15 cellular contexts compared by ENCODE assay signal in the genomic region with DNA sequence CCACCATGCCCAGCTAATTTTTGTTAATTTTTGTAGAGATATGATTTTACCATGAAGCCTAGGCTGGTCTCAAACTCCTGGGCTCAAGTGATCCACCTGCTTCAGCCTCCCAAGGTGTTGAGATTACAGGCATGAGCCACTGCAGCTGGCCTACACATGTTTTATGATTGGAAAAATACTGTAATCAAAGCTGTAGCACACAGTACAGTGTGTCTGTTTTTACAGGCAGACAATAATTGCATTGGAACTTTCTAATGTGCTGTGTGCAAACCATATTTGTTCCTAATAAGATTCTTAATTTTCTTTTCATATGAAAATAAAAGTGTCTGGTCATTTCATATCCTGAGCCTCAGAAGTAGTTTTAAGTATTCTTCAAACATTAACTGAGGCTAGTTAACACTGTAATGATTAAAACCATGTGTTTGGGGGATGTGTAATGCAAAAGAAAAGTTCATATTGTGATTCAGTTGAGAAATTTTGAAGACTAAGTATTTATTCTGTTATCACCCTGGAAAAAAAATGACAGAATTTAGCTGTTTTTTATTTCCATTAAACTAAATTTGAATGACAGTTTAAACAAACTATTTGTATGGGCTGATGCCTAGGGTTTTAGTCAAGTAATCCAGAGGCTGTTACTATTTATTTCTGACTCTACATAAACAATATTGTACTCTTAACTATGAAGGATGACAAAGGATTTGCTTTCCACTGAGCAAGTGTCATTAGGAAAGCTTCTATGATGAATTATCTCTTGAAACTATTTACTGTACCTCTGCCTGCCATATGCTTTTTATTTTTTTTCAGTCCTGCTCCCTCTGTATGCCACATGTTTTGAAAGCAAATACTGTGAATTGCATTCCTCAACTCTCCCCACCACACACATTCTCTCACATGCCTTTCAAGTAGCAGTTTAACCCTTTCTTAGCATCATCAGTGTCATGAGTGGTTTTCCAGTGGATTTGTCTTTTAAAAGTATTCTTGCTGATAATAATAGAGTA.
DNase-seq lines count a peak whose midpoint lies in the region; ATAC-seq, FAIRE-seq and TF ChIP-seq lines count a peak whose summit lies in the region.
"Had no signal": no experiment of that assay in that cellular context is flagged by ENCODE, and none has a peak within 500 bp of the region (broad histone marks: within the 10 kb centered on the region; RNA-seq: fewer than 3 reads in every experiment).

No MANE protein-coding gene starts in this region.

- H3K27ac Mint-ChIP-seq in brain, result peak overlapping the region in 4 of 5 experiments; percentile 8 to 56 (median 29)
- H3K27ac Mint-ChIP-seq in natural killer cell treated with Interleukin-12 subunit alpha and Interleukin-12 subunit beta and Interleukin-15 and Interleukin-18, amount 100 ng/mL, for 72 hours, result peak overlapping the region in 1 of 2 donors; percentile 31

- peaks cover 68% of the 10 kb centered on the region for H3K36me3 Mint-ChIP-seq in brain
- peaks cover 20% of the 10 kb centered on the region for H3K36me3 Mint-ChIP-seq in natural killer cell treated with Interleukin-12 subunit alpha and Interleukin-12 subunit beta and Interleukin-15 and Interleukin-18, amount 100 ng/mL, for 72 hours

- H2AK5ac ChIP-seq in mesendoderm (ENCODE audit: low read length), result no peak overlapping the region

- no peaks in the 10 kb centered on the region for H3K27me3 Mint-ChIP-seq in brain
- no peaks in the 10 kb centered on the region for H3K27me3 Mint-ChIP-seq in natural killer cell treated with Interleukin-12 subunit alpha and Interleukin-12 subunit beta and Interleukin-15 and Interleukin-18, amount 100 ng/mL, for 72 hours
- H3K27me3 Mint-ChIP-seq: activated T-cell treated with anti-CD3 and anti-CD28 coated beads, Interleukin-2, amount 50 U/mL, for 24 hours; central memory CD8-positive, alpha-beta T cell had no signal

- no peaks in the 10 kb centered on the region for H3K79me2 ChIP-seq in mesendoderm (ENCODE audit: control insufficient read depth, insufficient read depth, low read length)

- H3K4ac ChIP-seq in mesendoderm (ENCODE audit: low read depth, low read length), result no peak overlapping the region

- no peak overlapping the region for H3K9ac ChIP-seq in mesendoderm (ENCODE audit: low read length)

- H2BK120ac ChIP-seq in mesendoderm (ENCODE audit: low read depth, low read length), result no peak overlapping the region

- peaks cover 37% of the 10 kb centered on the region for H3K4me1 Mint-ChIP-seq in brain
- peaks cover 9 to 38% of the 10 kb centered on the region in 2 donors for H3K4me1 Mint-ChIP-seq in natural killer cell treated with Interleukin-12 subunit alpha and Interleukin-12 subunit beta and Interleukin-15 and Interleukin-18, amount 100 ng/mL, for 72 hours (ENCODE audit: low read depth in 2 of 2)
- H3K4me1 Mint-ChIP-seq: CD14-positive monocyte had no signal

- H3K36me3 ChIP-seq in mesendoderm (ENCODE audit: control insufficient read depth, insufficient read depth, low read length), result peaks cover 7% of the 10 kb centered on the region

- no peak overlapping the region for H2BK5ac ChIP-seq in mesendoderm (ENCODE audit: low read length)

- no peaks in the 10 kb centered on the region for H3K9me3 Mint-ChIP-seq in brain
- H3K9me3 Mint-ChIP-seq in natural killer cell treated with Interleukin-12 subunit alpha and Interleukin-12 subunit beta and Interleukin-15 and Interleukin-18, amount 100 ng/mL, for 72 hours, result no peaks in the 10 kb centered on the region
- H3K9me3 Mint-ChIP-seq: activated T-cell treated with anti-CD3 and anti-CD28 coated beads, Interleukin-2, amount 50 U/mL, for 24 hours; central memory CD8-positive, alpha-beta T cell had no signal

- H3K18ac ChIP-seq in mesendoderm (ENCODE audit: low read length), result no peak overlapping the region

- H3K79me1 ChIP-seq in mesendoderm (ENCODE audit: low read length), result peaks cover 2% of the 10 kb centered on the region

- peak; percentile 68 for FAIRE-seq in H54 (lab: Jason Lieb, UNC)
- FAIRE-seq: GM12878, small intestine had no signal

- TF ChIP-seq CTCF in brain (conservative IDR thresholded peaks at IDR 0.05), result no peak

- no peaks in the 10 kb centered on the region for H3K4me1 ChIP-seq in mesendoderm (ENCODE audit: control insufficient read depth, low read depth, low read length)

- TF ChIP-seq POLR2A in H54 (IDR thresholded peaks at IDR 0.05; ENCODE audit: low read depth, low read length), result no peak

- ATAC-seq in HG02938 (IDR thresholded peaks at IDR 0.05; ENCODE audit: unreplicated experiment), result no peak
- no peak for ATAC-seq in natural killer cell treated with Interleukin-12 subunit alpha and Interleukin-12 subunit beta and Interleukin-15 and Interleukin-18, amount 100 ng/mL, for 72 hours
- ATAC-seq: GM12878 had no signal

- no peaks in the 10 kb centered on the region for H3K27me3 ChIP-seq in mesendoderm (ENCODE audit: insufficient read depth, low read length, poor library complexity)

- no peak overlapping the region for H3K4me3 Mint-ChIP-seq in brain
- H3K4me3 Mint-ChIP-seq in natural killer cell treated with Interleukin-12 subunit alpha and Interleukin-12 subunit beta and Interleukin-15 and Interleukin-18, amount 100 ng/mL, for 72 hours, result no peak overlapping the region
- H3K4me3 Mint-ChIP-seq: activated T-cell treated with anti-CD3 and anti-CD28 coated beads, Interleukin-2, amount 50 U/mL, for 24 hours; CD14-positive monocyte; central memory CD8-positive, alpha-beta T cell had no signal

- H3K23ac ChIP-seq in mesendoderm (ENCODE audit: low read length), result no peak overlapping the region

- no peak overlapping the region for H3K27ac ChIP-seq in mesendoderm (ENCODE audit: low read depth, low read length)
- H3K27ac ChIP-seq in substantia nigra (ENCODE audit: low read depth, low read length, poor library complexity, severe bottlenecking), result no peak overlapping the region

- DNase-seq in AG08395 (ENCODE audit: low spot score) (peak; percentile 51), H54 (ENCODE audit: insufficient read length, low spot score) (no peak), mesendoderm (peak; percentile 69), substantia nigra (lab: John Stamatoyannopoulos, UW) (no peak), AML-193 (lab: John Stamatoyannopoulos, UW) (no peak)
- DNase-seq in natural killer cell treated with Interleukin-12 subunit alpha and Interleukin-12 subunit beta and Interleukin-15 and Interleukin-18, amount 100 ng/mL, for 72 hours (ENCODE audit: low spot score), result no peak
- DNase-seq: activated T-cell treated with anti-CD3 and anti-CD28 coated beads, Interleukin-2, amount 50 U/mL, for 24 hours; head of caudate nucleus; NCI-H2029; small intestine had no signal

- no peak overlapping the region for H3K56ac ChIP-seq in mesendoderm (ENCODE audit: low read length)

- no peak overlapping the region for H3K4me3 ChIP-seq in mesendoderm (ENCODE audit: low read length)
- H3K4me3 ChIP-seq: GM12878 had no signal

- H4K5ac ChIP-seq in mesendoderm (ENCODE audit: low read length), result no peak overlapping the region

- no peak overlapping the region for H2BK15ac ChIP-seq in mesendoderm (replicated peaks; ENCODE audit: low read depth)

- H3K4me2 ChIP-seq in mesendoderm (ENCODE audit: low read length), result no peak overlapping the region

- no peak overlapping the region for H4K8ac ChIP-seq in mesendoderm (ENCODE audit: low read depth, low read length)

Comparison
In these comparisons a context has a peak if more than half of its experiments do, and no peak if none do; other contexts are left out.
1. DNase-seq: peak in AG08395 (single experiment) and mesendoderm (single experiment); none in H54 (single experiment), substantia nigra (0 of 49), AML-193 (0 of 2) and natural killer cell treated with Interleukin-12 subunit alpha and Interleukin-12 subunit beta and Interleukin-15 and Interleukin-18, amount 100 ng/mL, for 72 hours (single experiment).